In genomic region chr16:14502256-14502875, GRCh38 we compare ENCODE assay signal across 1 cellular context.
TF ChIP-seq lines count a peak whose summit lies in the region.

No MANE protein-coding gene starts in this region.

TF ChIP-seq in WTC11, 78 proteins besides CTCF, POLR2A, EP300 and RAD21 (continued from another document):
- TF ChIP-seq AFF4 (CRISPR knock-in tag; IDR thresholded peaks at IDR 0.05; ENCODE audit: borderline replicate concordance) = no peak
- no peak for TF ChIP-seq FOXK1 (CRISPR knock-in tag; IDR thresholded peaks at IDR 0.05)
- TF ChIP-seq PRRX2 (CRISPR knock-in tag; IDR thresholded peaks at IDR 0.05) = no peak
- no peak for TF ChIP-seq ZSCAN18 (CRISPR knock-in tag; IDR thresholded peaks at IDR 0.05)
- no peak for TF ChIP-seq ESRRA (CRISPR knock-in tag; IDR thresholded peaks at IDR 0.05; ENCODE audit: borderline replicate concordance)
- TF ChIP-seq E2F5 (CRISPR knock-in tag; IDR thresholded peaks at IDR 0.05) = no peak
